In the genomic region with DNA sequence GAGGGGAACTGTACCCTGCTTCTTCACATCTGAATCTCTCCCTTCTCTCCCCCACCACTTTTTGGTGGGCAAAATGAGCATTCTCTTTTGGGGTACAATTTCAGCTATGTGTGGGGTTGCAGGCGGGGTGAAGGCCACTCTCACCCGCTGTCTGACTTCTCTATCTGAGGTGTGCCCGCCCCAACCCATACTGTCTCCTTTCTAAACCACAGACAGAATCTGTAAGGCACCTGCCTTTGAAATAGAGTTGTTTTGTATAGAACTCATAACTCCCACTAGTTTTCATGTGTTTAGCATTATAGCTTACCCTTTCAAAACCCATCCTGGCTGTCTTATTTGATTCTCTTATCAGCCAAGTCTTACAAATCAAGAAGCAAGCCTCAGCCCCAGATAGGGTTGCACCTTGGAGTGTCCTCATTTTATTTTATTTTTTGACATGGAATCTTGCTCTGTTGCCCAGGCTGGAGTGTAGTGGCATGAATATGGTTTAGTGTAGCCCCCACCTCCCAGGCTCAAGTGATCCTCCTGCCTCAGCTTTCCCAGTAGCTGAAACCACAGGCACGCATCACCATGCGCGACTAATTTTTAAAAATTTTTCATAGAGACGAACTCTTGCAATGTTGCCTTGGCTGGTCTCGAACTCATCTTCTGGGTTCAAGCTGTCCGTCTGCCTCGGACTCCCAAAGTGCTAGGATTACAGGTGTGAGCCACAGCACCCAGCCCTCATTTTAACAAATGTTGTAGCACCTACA, we compare ENCODE assay signal across 1 cellular context.
TF ChIP-seq lines count a peak whose summit lies in the region.

No MANE protein-coding gene starts in this region.

TF ChIP-seq in SK-N-SH, 30 proteins besides CTCF, POLR2A, EP300 and RAD21 (continued from another document):
- TF ChIP-seq GABPA (IDR thresholded peaks at IDR 0.05; ENCODE audit: low read depth) (no peak), JUND (IDR thresholded peaks at IDR 0.05) (no peak), TEAD4 (IDR thresholded peaks at IDR 0.05; ENCODE audit: borderline replicate concordance, insufficient read depth) (no peak), TCF12 (IDR thresholded peaks at IDR 0.05) (no peak)
- TF ChIP-seq, protein P1, sequence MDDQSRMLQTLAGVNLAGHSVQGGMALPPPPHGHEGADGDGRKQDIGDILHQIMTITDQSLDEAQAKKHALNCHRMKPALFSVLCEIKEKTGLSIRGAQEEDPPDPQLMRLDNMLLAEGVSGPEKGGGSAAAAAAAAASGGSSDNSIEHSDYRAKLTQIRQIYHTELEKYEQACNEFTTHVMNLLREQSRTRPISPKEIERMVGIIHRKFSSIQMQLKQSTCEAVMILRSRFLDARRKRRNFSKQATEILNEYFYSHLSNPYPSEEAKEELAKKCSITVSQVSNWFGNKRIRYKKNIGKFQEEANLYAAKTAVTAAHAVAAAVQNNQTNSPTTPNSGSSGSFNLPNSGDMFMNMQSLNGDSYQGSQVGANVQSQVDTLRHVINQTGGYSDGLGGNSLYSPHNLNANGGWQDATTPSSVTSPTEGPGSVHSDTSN (IDR thresholded peaks at IDR 0.05) = no peak
